Comparison of ENCODE assay signal across 9 cellular contexts in the genomic region with DNA sequence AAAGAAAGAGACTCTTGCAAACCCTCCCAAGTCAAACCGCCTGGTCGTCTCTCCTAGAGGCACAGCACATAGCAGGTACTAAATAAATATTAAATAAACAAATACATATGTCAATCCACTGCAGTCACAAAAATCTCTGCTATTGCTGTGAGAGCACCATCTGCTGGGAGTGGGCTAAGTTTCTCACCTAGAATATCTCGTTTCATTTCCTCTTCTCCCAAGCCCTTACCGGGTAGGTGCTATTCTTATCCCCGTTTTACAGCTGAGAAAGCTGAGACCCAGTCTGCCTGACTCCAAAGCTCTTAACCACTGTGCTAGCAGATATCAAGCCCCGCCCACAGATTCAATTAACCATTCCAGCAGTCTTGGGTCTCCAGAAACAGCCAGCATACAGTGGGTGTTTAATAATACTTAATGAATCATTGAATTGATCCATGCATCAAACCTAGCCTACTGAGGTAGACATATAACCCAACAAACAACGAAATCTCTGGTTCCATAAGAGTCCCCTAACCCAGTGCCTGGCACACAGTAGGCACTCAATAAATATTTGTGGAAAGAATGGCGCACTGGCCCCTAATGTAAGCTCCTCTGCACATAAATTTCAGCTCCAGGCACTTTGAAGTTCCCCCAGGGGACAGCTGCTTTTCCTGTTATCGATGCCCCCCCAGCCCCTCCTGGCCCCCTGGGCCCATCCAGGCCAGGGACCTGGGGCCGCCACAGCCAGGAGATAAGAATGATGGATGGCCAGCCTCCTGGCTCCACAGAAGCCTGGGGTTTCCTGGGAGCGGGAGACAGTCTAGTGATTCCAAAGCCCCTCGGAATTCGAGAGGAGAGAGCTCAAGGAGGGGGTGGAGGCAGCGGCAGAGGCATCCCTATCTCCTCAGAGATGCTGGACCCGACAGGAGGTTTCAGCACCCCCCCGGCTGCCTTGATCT.
A peak's percentile ranks its signal among the peaks of the same experiment; 100 is the strongest.
DNase-seq lines count a peak whose midpoint lies in the region; ATAC-seq, FAIRE-seq and TF ChIP-seq lines count a peak whose summit lies in the region.
"Had no signal": no experiment of that assay in that cellular context is flagged by ENCODE, and none has a peak within 500 bp of the region (broad histone marks: within the 10 kb centered on the region; RNA-seq: fewer than 3 reads in every experiment).

No MANE protein-coding gene starts in this region.

- H3K4me3 ChIP-seq in fibroblast of mammary gland (ENCODE audit: control insufficient read depth, low read depth, low read length) (no peak overlapping the region), esophagus squamous epithelium (no peak overlapping the region)

- H3K27ac ChIP-seq in esophagus squamous epithelium = no peak overlapping the region

- no peaks in the 10 kb centered on the region for H3K36me3 ChIP-seq in esophagus squamous epithelium

- TF ChIP-seq CTCF in fibroblast of mammary gland (conservative IDR thresholded peaks at IDR 0.05; ENCODE audit: control insufficient read depth, insufficient read depth, low read depth, low read length) (peak; percentile 5), esophagus squamous epithelium (IDR thresholded peaks at IDR 0.05) (no peak), omental fat pad (IDR thresholded peaks at IDR 0.05) (no peak)

- H3K9me3 ChIP-seq in esophagus squamous epithelium = no peaks in the 10 kb centered on the region

- intact Hi-C loops in esophagus squamous epithelium (cut with DNase I) = no loop called here

- ATAC-seq in GM21528 (IDR thresholded peaks at IDR 0.05; ENCODE audit: low FRiP score, unreplicated experiment) = peak; percentile 96
- ATAC-seq in HG03565 (IDR thresholded peaks at IDR 0.05; ENCODE audit: unreplicated experiment) = peak; percentile 93
- ATAC-seq in omental fat pad (ENCODE audit: low FRiP score) = no peak
- ATAC-seq: left ventricle myocardium superior had no signal

- TF ChIP-seq POLR2A in GM12892 (IDR thresholded peaks at IDR 0.05; ENCODE audit: low read depth, low read length) (no peak), esophagus squamous epithelium (IDR thresholded peaks at IDR 0.05) (no peak)

- no peaks in the 10 kb centered on the region for H3K4me1 ChIP-seq in esophagus squamous epithelium

- FAIRE-seq in GM12892 (lab: Jason Lieb, UNC) = peak; percentile 72

- H3K27me3 ChIP-seq in esophagus squamous epithelium = peaks cover 0 to 71% (median 0%) of the 10 kb centered on the region in 4 donors

- DNase-seq in GM12892 (ENCODE audit: insufficient read length) (peak; percentile 34), fibroblast of mammary gland (ENCODE audit: low read depth) (no peak), NCI-H526 treated with DMSO at 0.1 percent for 48 hours (lab: John Stamatoyannopoulos, UW) (no peak), esophagus squamous epithelium (lab: John Stamatoyannopoulos, UW) (no peak), omental fat pad (ENCODE audit: low spot score) (no peak), NCI-H146 (lab: John Stamatoyannopoulos, UW) (no peak)
- DNase-seq: left ventricle myocardium superior had no signal

- WGBS in esophagus squamous epithelium, 2 donors = 26 to 33% methylated on average over 9 to 15 of the region's 16 CpGs
